ENCODE assay signal across 1 cellular context in the genomic region with DNA sequence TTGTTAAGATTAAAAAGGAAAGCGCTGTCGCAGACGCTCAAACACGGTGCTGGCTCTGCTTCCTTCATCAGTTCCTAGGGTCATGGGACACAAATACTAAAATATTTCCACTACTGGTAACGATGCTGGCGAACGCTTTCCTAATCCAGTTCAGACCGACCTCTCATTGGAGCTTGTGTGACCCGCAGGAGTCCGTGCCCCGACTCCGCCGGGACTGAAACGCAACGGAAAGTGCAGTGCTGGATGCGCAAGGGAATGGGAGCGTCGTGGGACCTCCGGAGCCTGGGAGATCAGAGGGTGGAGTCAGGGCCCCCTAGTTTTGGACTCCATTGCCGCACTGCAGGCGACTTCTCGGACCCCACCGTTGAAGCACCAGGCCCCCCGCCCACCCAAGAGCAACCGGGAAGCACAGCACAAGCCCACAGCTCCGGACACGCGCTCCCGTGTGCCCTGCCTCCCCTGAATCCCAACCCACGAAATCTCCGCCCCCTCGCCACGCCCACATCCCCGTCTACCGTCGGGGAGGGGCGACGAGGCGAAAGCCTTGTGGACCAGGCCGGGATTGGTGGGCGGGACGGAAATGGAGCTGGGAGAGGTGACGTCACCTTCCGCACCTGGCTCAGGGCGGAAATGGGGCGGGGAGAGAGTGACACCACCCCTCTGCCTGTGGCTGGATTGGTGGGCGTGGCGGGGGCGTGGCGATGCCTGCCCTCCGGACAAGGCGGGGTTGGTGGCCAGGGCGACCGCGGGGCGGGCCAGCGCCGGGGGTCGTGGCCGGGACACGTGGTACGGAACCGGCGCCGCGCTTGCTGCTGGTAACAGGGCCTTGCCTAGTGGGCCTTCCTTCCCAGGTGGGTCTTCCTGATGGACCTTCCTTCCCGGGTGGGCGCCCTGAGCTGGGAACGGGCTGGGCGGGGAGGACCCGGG.
A peak's percentile ranks its signal among the peaks of the same experiment; 100 is the strongest.
TF ChIP-seq lines count a peak whose summit lies in the region.

A gene (plus strand): TSS at position 783 of the 927 bp plus-strand sequence. CDS start 3,611 bp downstream, outside the sequence.

TF ChIP-seq in HepG2, 621 proteins besides CTCF, POLR2A, EP300 and RAD21 (continued from another document and continues in another):
- TF ChIP-seq, protein P1, sequence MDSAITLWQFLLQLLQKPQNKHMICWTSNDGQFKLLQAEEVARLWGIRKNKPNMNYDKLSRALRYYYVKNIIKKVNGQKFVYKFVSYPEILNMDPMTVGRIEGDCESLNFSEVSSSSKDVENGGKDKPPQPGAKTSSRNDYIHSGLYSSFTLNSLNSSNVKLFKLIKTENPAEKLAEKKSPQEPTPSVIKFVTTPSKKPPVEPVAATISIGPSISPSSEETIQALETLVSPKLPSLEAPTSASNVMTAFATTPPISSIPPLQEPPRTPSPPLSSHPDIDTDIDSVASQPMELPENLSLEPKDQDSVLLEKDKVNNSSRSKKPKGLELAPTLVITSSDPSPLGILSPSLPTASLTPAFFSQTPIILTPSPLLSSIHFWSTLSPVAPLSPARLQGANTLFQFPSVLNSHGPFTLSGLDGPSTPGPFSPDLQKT (CRISPR knock-in tag; IDR thresholded peaks at IDR 0.05; ENCODE audit: borderline replicate concordance) = no peak
- TF ChIP-seq, protein P2, sequence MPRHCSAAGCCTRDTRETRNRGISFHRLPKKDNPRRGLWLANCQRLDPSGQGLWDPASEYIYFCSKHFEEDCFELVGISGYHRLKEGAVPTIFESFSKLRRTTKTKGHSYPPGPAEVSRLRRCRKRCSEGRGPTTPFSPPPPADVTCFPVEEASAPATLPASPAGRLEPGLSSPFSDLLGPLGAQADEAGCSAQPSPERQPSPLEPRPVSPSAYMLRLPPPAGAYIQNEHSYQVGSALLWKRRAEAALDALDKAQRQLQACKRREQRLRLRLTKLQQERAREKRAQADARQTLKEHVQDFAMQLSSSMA (CRISPR knock-in tag; IDR thresholded peaks at IDR 0.05) = 0 out of 2 replicates have a peak, but pooled peaks have one; percentile 3
- TF ChIP-seq THYN1 (CRISPR knock-in tag; IDR thresholded peaks at IDR 0.05; ENCODE audit: borderline replicate concordance, low read depth) = no peak
- no peak for TF ChIP-seq ZNF569 (CRISPR knock-in tag; IDR thresholded peaks at IDR 0.05; ENCODE audit: borderline replicate concordance)
- TF ChIP-seq ZNF292 (CRISPR knock-in tag; IDR thresholded peaks at IDR 0.05; ENCODE audit: borderline replicate concordance, low read depth) = 0 out of 2 replicates have a peak, but pooled peaks have one; percentile 34
- peak; percentile 62; the same call in 1 of the 2 replicates for TF ChIP-seq ZNF607 (CRISPR knock-in tag; IDR thresholded peaks at IDR 0.05; ENCODE audit: borderline replicate concordance)
- TF ChIP-seq, protein P3, sequence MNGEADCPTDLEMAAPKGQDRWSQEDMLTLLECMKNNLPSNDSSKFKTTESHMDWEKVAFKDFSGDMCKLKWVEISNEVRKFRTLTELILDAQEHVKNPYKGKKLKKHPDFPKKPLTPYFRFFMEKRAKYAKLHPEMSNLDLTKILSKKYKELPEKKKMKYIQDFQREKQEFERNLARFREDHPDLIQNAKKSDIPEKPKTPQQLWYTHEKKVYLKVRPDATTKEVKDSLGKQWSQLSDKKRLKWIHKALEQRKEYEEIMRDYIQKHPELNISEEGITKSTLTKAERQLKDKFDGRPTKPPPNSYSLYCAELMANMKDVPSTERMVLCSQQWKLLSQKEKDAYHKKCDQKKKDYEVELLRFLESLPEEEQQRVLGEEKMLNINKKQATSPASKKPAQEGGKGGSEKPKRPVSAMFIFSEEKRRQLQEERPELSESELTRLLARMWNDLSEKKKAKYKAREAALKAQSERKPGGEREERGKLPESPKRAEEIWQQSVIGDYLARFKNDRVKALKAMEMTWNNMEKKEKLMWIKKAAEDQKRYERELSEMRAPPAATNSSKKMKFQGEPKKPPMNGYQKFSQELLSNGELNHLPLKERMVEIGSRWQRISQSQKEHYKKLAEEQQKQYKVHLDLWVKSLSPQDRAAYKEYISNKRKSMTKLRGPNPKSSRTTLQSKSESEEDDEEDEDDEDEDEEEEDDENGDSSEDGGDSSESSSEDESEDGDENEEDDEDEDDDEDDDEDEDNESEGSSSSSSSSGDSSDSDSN (CRISPR knock-in tag; IDR thresholded peaks at IDR 0.05) = no peak; the same call in 1 of the 2 replicates
- TF ChIP-seq ZNF839 (CRISPR knock-in tag; IDR thresholded peaks at IDR 0.05; ENCODE audit: borderline replicate concordance) = no peak; the same call in 1 of the 2 replicates
- TF ChIP-seq CHCHD3 (CRISPR knock-in tag; IDR thresholded peaks at IDR 0.05) = no peak
- TF ChIP-seq, protein P4, sequence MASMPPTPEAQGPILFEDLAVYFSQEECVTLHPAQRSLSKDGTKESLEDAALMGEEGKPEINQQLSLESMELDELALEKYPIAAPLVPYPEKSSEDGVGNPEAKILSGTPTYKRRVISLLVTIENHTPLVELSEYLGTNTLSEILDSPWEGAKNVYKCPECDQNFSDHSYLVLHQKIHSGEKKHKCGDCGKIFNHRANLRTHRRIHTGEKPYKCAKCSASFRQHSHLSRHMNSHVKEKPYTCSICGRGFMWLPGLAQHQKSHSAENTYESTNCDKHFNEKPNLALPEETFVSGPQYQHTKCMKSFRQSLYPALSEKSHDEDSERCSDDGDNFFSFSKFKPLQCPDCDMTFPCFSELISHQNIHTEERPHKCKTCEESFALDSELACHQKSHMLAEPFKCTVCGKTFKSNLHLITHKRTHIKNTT (CRISPR knock-in tag; IDR thresholded peaks at IDR 0.05) = no peak
- TF ChIP-seq SMC3 (IDR thresholded peaks at IDR 0.05; ENCODE audit: low read length) = no peak
- TF ChIP-seq, protein P5, sequence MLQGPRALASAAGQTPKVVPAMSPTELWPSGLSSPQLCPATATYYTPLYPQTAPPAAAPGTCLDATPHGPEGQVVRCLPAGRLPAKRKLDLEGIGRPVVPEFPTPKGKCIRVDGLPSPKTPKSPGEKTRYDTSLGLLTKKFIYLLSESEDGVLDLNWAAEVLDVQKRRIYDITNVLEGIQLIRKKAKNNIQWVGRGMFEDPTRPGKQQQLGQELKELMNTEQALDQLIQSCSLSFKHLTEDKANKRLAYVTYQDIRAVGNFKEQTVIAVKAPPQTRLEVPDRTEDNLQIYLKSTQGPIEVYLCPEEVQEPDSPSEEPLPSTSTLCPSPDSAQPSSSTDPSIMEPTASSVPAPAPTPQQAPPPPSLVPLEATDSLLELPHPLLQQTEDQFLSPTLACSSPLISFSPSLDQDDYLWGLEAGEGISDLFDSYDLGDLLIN (CRISPR knock-in tag; IDR thresholded peaks at IDR 0.05; ENCODE audit: borderline replicate concordance) = 0 out of 2 replicates have a peak, but pooled peaks have one; percentile 21
- TF ChIP-seq, protein P6, sequence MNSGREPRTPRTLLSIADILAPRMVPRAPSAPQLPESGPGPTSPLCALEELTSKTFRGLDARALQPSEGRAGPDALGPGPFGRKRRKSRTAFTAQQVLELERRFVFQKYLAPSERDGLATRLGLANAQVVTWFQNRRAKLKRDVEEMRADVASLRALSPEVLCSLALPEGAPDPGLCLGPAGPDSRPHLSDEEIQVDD (CRISPR knock-in tag; IDR thresholded peaks at IDR 0.05; ENCODE audit: borderline replicate concordance) = no peak
- TF ChIP-seq ZNF468 (CRISPR knock-in tag; IDR thresholded peaks at IDR 0.05) = no peak
- TF ChIP-seq, protein P7, sequence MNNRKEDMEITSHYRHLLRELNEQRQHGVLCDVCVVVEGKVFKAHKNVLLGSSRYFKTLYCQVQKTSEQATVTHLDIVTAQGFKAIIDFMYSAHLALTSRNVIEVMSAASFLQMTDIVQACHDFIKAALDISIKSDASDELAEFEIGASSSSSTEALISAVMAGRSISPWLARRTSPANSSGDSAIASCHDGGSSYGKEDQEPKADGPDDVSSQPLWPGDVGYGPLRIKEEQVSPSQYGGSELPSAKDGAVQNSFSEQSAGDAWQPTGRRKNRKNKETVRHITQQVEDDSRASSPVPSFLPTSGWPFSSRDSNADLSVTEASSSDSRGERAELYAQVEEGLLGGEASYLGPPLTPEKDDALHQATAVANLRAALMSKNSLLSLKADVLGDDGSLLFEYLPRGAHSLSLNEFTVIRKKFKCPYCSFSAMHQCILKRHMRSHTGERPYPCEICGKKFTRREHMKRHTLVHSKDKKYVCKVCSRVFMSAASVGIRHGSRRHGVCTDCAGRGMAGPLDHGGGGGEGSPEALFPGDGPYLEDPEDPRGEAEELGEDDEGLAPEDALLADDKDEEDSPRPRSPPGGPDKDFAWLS (CRISPR knock-in tag; IDR thresholded peaks at IDR 0.05; ENCODE audit: borderline replicate concordance) = no peak
- TF ChIP-seq MATR3 (CRISPR knock-in tag; IDR thresholded peaks at IDR 0.05) = no peak
- TF ChIP-seq, protein P8, sequence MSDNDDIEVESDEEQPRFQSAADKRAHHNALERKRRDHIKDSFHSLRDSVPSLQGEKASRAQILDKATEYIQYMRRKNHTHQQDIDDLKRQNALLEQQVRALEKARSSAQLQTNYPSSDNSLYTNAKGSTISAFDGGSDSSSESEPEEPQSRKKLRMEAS (IDR thresholded peaks at IDR 0.05) = peak; percentile 94
- TF ChIP-seq, protein P9, sequence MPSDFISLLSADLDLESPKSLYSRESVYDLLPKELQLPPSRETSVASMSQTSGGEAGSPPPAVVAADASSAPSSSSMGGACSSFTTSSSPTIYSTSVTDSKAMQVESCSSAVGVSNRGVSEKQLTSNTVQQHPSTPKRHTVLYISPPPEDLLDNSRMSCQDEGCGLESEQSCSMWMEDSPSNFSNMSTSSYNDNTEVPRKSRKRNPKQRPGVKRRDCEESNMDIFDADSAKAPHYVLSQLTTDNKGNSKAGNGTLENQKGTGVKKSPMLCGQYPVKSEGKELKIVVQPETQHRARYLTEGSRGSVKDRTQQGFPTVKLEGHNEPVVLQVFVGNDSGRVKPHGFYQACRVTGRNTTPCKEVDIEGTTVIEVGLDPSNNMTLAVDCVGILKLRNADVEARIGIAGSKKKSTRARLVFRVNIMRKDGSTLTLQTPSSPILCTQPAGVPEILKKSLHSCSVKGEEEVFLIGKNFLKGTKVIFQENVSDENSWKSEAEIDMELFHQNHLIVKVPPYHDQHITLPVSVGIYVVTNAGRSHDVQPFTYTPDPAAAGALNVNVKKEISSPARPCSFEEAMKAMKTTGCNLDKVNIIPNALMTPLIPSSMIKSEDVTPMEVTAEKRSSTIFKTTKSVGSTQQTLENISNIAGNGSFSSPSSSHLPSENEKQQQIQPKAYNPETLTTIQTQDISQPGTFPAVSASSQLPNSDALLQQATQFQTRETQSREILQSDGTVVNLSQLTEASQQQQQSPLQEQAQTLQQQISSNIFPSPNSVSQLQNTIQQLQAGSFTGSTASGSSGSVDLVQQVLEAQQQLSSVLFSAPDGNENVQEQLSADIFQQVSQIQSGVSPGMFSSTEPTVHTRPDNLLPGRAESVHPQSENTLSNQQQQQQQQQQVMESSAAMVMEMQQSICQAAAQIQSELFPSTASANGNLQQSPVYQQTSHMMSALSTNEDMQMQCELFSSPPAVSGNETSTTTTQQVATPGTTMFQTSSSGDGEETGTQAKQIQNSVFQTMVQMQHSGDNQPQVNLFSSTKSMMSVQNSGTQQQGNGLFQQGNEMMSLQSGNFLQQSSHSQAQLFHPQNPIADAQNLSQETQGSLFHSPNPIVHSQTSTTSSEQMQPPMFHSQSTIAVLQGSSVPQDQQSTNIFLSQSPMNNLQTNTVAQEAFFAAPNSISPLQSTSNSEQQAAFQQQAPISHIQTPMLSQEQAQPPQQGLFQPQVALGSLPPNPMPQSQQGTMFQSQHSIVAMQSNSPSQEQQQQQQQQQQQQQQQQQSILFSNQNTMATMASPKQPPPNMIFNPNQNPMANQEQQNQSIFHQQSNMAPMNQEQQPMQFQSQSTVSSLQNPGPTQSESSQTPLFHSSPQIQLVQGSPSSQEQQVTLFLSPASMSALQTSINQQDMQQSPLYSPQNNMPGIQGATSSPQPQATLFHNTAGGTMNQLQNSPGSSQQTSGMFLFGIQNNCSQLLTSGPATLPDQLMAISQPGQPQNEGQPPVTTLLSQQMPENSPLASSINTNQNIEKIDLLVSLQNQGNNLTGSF (CRISPR knock-in tag; IDR thresholded peaks at IDR 0.05) = 0 out of 2 replicates have a peak, but pooled peaks have one; percentile 48
- TF ChIP-seq, protein P10, sequence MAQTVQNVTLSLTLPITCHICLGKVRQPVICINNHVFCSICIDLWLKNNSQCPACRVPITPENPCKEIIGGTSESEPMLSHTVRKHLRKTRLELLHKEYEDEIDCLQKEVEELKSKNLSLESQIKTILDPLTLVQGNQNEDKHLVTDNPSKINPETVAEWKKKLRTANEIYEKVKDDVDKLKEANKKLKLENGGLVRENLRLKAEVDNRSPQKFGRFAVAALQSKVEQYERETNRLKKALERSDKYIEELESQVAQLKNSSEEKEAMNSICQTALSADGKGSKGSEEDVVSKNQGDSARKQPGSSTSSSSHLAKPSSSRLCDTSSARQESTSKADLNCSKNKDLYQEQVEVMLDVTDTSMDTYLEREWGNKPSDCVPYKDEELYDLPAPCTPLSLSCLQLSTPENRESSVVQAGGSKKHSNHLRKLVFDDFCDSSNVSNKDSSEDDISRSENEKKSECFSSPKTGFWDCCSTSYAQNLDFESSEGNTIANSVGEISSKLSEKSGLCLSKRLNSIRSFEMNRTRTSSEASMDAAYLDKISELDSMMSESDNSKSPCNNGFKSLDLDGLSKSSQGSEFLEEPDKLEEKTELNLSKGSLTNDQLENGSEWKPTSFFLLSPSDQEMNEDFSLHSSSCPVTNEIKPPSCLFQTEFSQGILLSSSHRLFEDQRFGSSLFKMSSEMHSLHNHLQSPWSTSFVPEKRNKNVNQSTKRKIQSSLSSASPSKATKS (CRISPR knock-in tag; IDR thresholded peaks at IDR 0.05) = no peak
- TF ChIP-seq, protein P11, sequence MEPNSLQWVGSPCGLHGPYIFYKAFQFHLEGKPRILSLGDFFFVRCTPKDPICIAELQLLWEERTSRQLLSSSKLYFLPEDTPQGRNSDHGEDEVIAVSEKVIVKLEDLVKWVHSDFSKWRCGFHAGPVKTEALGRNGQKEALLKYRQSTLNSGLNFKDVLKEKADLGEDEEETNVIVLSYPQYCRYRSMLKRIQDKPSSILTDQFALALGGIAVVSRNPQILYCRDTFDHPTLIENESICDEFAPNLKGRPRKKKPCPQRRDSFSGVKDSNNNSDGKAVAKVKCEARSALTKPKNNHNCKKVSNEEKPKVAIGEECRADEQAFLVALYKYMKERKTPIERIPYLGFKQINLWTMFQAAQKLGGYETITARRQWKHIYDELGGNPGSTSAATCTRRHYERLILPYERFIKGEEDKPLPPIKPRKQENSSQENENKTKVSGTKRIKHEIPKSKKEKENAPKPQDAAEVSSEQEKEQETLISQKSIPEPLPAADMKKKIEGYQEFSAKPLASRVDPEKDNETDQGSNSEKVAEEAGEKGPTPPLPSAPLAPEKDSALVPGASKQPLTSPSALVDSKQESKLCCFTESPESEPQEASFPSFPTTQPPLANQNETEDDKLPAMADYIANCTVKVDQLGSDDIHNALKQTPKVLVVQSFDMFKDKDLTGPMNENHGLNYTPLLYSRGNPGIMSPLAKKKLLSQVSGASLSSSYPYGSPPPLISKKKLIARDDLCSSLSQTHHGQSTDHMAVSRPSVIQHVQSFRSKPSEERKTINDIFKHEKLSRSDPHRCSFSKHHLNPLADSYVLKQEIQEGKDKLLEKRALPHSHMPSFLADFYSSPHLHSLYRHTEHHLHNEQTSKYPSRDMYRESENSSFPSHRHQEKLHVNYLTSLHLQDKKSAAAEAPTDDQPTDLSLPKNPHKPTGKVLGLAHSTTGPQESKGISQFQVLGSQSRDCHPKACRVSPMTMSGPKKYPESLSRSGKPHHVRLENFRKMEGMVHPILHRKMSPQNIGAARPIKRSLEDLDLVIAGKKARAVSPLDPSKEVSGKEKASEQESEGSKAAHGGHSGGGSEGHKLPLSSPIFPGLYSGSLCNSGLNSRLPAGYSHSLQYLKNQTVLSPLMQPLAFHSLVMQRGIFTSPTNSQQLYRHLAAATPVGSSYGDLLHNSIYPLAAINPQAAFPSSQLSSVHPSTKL (CRISPR knock-in tag; IDR thresholded peaks at IDR 0.05) = peak; percentile 46; the same call in 1 of the 2 replicates
- TF ChIP-seq NBN (conservative IDR thresholded peaks at IDR 0.05) = no peak
- TF ChIP-seq ZNF577 (CRISPR knock-in tag; IDR thresholded peaks at IDR 0.05; ENCODE audit: borderline replicate concordance, low read depth) = no peak
